Comparison of ENCODE assay signal across 8 cellular contexts in genomic region chr19:38657633-38658222, GRCh38. TPM values are rescaled to one million over a fixed set of nuclear protein-coding genes. Genes with fewer than 3 reads are reported as not detected.
A peak's percentile ranks its signal among the peaks of the same experiment; 100 is the strongest.
DNase-seq lines count a peak whose midpoint lies in the region; ATAC-seq and TF ChIP-seq lines count a peak whose summit lies in the region.

No MANE protein-coding gene starts in this region.

- H3K4me1 ChIP-seq in BLaER1 (peaks cover 56% of the 10 kb centered on the region), MM.1S (ENCODE audit: low read length) (peaks cover 16% of the 10 kb centered on the region), muscle layer of colon (ENCODE audit: insufficient read depth, low read length) (peaks cover 86% of the 10 kb centered on the region)

- H3K4me2 ChIP-seq in BLaER1 (no peak overlapping the region), MM.1S (ENCODE audit: low read depth, low read length) (no peak overlapping the region)

- H3K4me1 Mint-ChIP-seq in chondrocyte (ENCODE audit: low read depth) = peaks cover 98% of the 10 kb centered on the region

- H3K36me3 ChIP-seq in BLaER1 = peaks cover 61% of the 10 kb centered on the region
- no peaks in the 10 kb centered on the region for H3K36me3 ChIP-seq in MM.1S (replicated peaks; ENCODE audit: insufficient read depth, low read length)
- no peaks in the 10 kb centered on the region for H3K36me3 ChIP-seq in muscle layer of colon (ENCODE audit: insufficient read depth, low read length)

- H3K9ac ChIP-seq in BLaER1 = no peak overlapping the region; the same call in 1 of the 2 replicates
- H3K9ac ChIP-seq in MM.1S (ENCODE audit: low read length) = no peak overlapping the region
- peak overlapping the region; percentile 32 for H3K9ac ChIP-seq in muscle layer of colon (ENCODE audit: low read length)

- peaks cover 98% of the 10 kb centered on the region for H3K79me2 ChIP-seq in MM.1S (ENCODE audit: low read length)

- TF ChIP-seq CTCF in MM.1S (IDR thresholded peaks at IDR 0.05; ENCODE audit: low read length) (no peak), chondrocyte (IDR thresholded peaks at IDR 0.05) (no peak)

- no peak for ATAC-seq in GM19351 (IDR thresholded peaks at IDR 0.05; ENCODE audit: unreplicated experiment)

- H3K4me3 ChIP-seq in BLaER1 (no peak overlapping the region), MM.1S (ENCODE audit: low read length) (no peak overlapping the region), muscle layer of colon (ENCODE audit: low read depth in 1 of 2, low read length in 2 of 2) (no peak overlapping the region)

- H4K20me1 ChIP-seq in BLaER1 (peaks cover 100% of the 10 kb centered on the region), MM.1S (ENCODE audit: insufficient read depth, low read length) (peaks cover 32% of the 10 kb centered on the region)

- H3K9me2 ChIP-seq in MM.1S (replicated peaks; ENCODE audit: insufficient read depth, low read length) = no peaks in the 10 kb centered on the region

- peaks cover 13% of the 10 kb centered on the region for H3K36me3 Mint-ChIP-seq in chondrocyte (ENCODE audit: low read depth)

- H3K27me3 ChIP-seq in BLaER1 = no peaks in the 10 kb centered on the region
- no peaks in the 10 kb centered on the region for H3K27me3 ChIP-seq in MM.1S (replicated peaks; ENCODE audit: insufficient read depth, low read length)
- no peaks in the 10 kb centered on the region for H3K27me3 ChIP-seq in muscle layer of colon (ENCODE audit: control insufficient read depth in 1 of 2, insufficient read depth in 2 of 2, low read length in 2 of 2)

- H3F3A ChIP-seq in MM.1S (ENCODE audit: insufficient read depth, low read length) = 0 out of 2 replicates have a peak, but pooled peaks cover 5% of the 10 kb centered on the region

- no peaks in the 10 kb centered on the region for H3K9me3 Mint-ChIP-seq in chondrocyte (ENCODE audit: low read depth)

- H3K27me3 Mint-ChIP-seq in chondrocyte (ENCODE audit: low read depth) = no peaks in the 10 kb centered on the region

- no peak overlapping the region for H2AFZ ChIP-seq in MM.1S (ENCODE audit: low read length)

- DNase-seq in MM.1S (no peak), chondrocyte (ENCODE audit: low spot score) (no peak), iPS-NIHi11 (ENCODE audit: low spot score) (no peak), NCI-H524 treated with DMSO at 0.1 percent for 48 hours (lab: John Stamatoyannopoulos, UW) (no peak)
- DNase-seq in effector CD8-positive, alpha-beta T cell (lab: John Stamatoyannopoulos, UW) = no peak

- H3K9me3 ChIP-seq in BLaER1 = no peaks in the 10 kb centered on the region
- no peaks in the 10 kb centered on the region for H3K9me3 ChIP-seq in MM.1S (replicated peaks; ENCODE audit: insufficient read depth, low read length)
- no peaks in the 10 kb centered on the region for H3K9me3 ChIP-seq in muscle layer of colon (ENCODE audit: low read length)

- peak overlapping the region; percentile 50 for H3K4me3 Mint-ChIP-seq in chondrocyte (ENCODE audit: unreplicated experiment)

- H3K27ac Mint-ChIP-seq in chondrocyte (ENCODE audit: unreplicated experiment) = peak overlapping the region; percentile 99

- H3K27ac ChIP-seq in BLaER1 = 0 out of 2 replicates have a peak overlapping the region, but pooled peaks have one; percentile 3
- peak overlapping the region; percentile 31; the same call in 1 of the 2 replicates for H3K27ac ChIP-seq in MM.1S (ENCODE audit: low read length)
- H3K27ac ChIP-seq in muscle layer of colon (ENCODE audit: low read depth, low read length) = peak overlapping the region; percentile 86

RNA-seq across cellular contexts. Expression of gene ACTN4, which starts 10.3 kb away (rescaled TPM):
- total RNA-seq in chondrocyte = 641 to 921 TPM (median 917 TPM) in 3 replicates

RNA-seq across cellular contexts. Expression of gene EIF3K, which starts 38.7 kb away (rescaled TPM):
- 177 to 208 TPM (median 185 TPM) in 3 replicates for total RNA-seq in chondrocyte

RNA-seq across cellular contexts. Expression of gene MAP4K1, which starts 40.0 kb away (rescaled TPM):
- total RNA-seq in chondrocyte = 0.23 to 1.4 TPM (median 1.4 TPM) in 3 replicates

Comparison
In these comparisons a context has a peak if more than half of its experiments do, and no peak if none do; other contexts are left out.
1. H3K27ac ChIP-seq: peak in every context shown above with its lines; median percentile 86 in muscle layer of colon; 31 in MM.1S; 3 in BLaER1.